10 cellular contexts compared by ENCODE assay signal in the genomic region with DNA sequence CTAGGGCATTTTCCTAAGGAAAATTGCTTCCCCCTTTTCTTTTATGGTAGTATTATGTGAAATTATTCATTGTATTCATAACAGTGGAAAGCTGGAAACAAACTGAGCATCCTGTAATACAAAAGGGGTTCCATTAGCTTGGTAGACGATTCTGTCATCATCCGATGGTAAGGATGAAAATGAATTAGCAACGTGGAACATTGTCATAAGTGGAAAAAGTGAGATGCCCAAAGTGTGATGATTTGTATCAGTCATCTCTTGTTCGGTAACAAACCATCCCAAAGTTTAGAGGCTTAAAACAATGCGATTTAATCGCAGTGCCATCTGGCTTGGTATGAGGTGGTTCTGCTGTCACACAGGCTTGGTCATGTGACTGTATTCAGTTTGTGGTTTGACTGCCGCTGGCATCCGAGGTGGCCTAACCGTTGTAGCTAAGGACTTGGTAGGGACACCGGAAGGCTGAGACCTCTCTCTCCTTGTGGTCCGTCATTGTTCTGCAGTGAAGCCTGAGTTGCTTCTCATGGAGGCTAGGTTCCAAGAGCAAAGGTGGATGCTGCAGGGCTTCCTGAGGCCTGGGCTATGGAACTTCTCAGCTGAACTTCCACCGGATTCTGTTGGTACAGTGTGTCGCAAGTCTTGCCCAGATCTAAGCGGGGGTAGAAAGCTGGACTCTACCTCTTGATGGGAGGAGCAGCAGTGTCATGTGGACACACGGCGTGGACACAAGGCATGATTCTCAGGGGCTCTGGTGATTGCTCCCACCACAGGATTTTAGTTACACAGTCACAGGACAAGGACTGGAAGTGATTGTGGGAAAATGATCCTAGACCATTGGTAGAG. TPM values are rescaled to one million over a fixed set of nuclear protein-coding genes. Genes with fewer than 3 reads are reported as not detected.
DNase-seq lines count a peak whose midpoint lies in the region; ATAC-seq and TF ChIP-seq lines count a peak whose summit lies in the region.
"Had no signal": no experiment of that assay in that cellular context is flagged by ENCODE, and none has a peak within 500 bp of the region (broad histone marks: within the 10 kb centered on the region; RNA-seq: fewer than 3 reads in every experiment).

No MANE protein-coding gene starts in this region.

- ATAC-seq in thoracic aorta (ENCODE audit: insufficient number of reproducible peaks, low FRiP score, low read depth), result no peak
- no peak for ATAC-seq in HG02884 (IDR thresholded peaks at IDR 0.05; ENCODE audit: unreplicated experiment)

- H3K9me3 ChIP-seq in liver (ENCODE audit: control insufficient read depth in 4 of 4, low read length in 3 of 4) (no peaks in the 10 kb centered on the region), thoracic aorta (no peaks in the 10 kb centered on the region), BE2C (no peaks in the 10 kb centered on the region)

- peaks cover 24 to 53% (median 37%) of the 10 kb centered on the region in 4 donors for H3K4me1 ChIP-seq in liver (ENCODE audit: control insufficient read depth in 4 of 4, insufficient read depth in 4 of 4, low read length in 3 of 4)
- peaks cover 76 to 97% of the 10 kb centered on the region in 2 donors for H3K4me1 ChIP-seq in thoracic aorta (ENCODE audit: control insufficient read depth in 1 of 2, low read depth in 2 of 2)
- H3K4me1 ChIP-seq in BE2C, result peaks cover 19% of the 10 kb centered on the region

- DNase-seq in SIG-M5 treated with dmso at 0.1 percent for 504 hours (lab: John Stamatoyannopoulos, UW; ENCODE audit: unreplicated experiment) (peak; percentile 11), SIG-M5 (lab: John Stamatoyannopoulos, UW) (no peak), activated T-cell treated with anti-CD3 and anti-CD28 coated beads for 24 hours (ENCODE audit: low read depth) (peak; percentile 49), thoracic aorta (ENCODE audit: low spot score) (no peak), BE2C (no peak), NCI-H510A treated with DMSO at 0.1 percent for 48 hours (lab: John Stamatoyannopoulos, UW) (no peak)
- DNase-seq: occipital lobe had no signal

- H3K4me3 ChIP-seq in liver (ENCODE audit: low read depth in 1 of 3, low read length in 3 of 3), result no peak overlapping the region
- peak overlapping the region; percentile 2 for H3K4me3 ChIP-seq in thoracic aorta
- H3K4me3 ChIP-seq in BE2C (ENCODE audit: low read depth, low read length), result no peak overlapping the region

- H3K9ac ChIP-seq in liver (ENCODE audit: low read depth in 1 of 2, low read length in 2 of 2), result no peak overlapping the region

- no peaks in the 10 kb centered on the region for H3K36me3 ChIP-seq in liver (ENCODE audit: control insufficient read depth in 4 of 4, insufficient read depth in 3 of 4, low read depth in 1 of 4, low read length in 3 of 4)
- no peaks in the 10 kb centered on the region for H3K36me3 ChIP-seq in thoracic aorta
- no peaks in the 10 kb centered on the region for H3K36me3 ChIP-seq in BE2C

- TF ChIP-seq RAD21 in liver (IDR thresholded peaks at IDR 0.05), result peak in 1 of 2 donors; percentile 55

- 48% methylated on average over 16 of the region's 16 CpGs for WGBS in liver

- H3K27ac ChIP-seq in liver (ENCODE audit: low read depth in 1 of 2, low read length in 2 of 2) (peak overlapping the region; percentile 47 to 65), thoracic aorta (peak overlapping the region; percentile 56 to 76)
- H3K27ac ChIP-seq: 22Rv1 had no signal

- TF ChIP-seq CTCF in liver (IDR thresholded peaks at IDR 0.05; ENCODE audit: low read depth, low read length, missing input control) (no peak), thoracic aorta (IDR thresholded peaks at IDR 0.05) (no peak), BE2C (IDR thresholded peaks at IDR 0.05; ENCODE audit: low read depth, low read length) (no peak)

- H3K27me3 ChIP-seq in liver (ENCODE audit: control insufficient read depth in 4 of 4, insufficient read depth in 4 of 4, low read length in 3 of 4) (no peaks in the 10 kb centered on the region), thoracic aorta (replicated peaks; ENCODE audit: insufficient read depth) (no peaks in the 10 kb centered on the region), BE2C (no peaks in the 10 kb centered on the region)

TF ChIP-seq in liver, 16 proteins besides CTCF, POLR2A, EP300 and RAD21:
- peak; percentile 94 for TF ChIP-seq HNF4A (conservative IDR thresholded peaks at IDR 0.05)
- TF ChIP-seq NR2F2 (IDR thresholded peaks at IDR 0.05), result no peak
- TF ChIP-seq SP1 (IDR thresholded peaks at IDR 0.05), result peak; percentile 92
- TF ChIP-seq RXRA (IDR thresholded peaks at IDR 0.05), result peak; percentile 91 to 92
- no peak for TF ChIP-seq REST (IDR thresholded peaks at IDR 0.05)
- TF ChIP-seq TAF1 (conservative IDR thresholded peaks at IDR 0.05), result no peak
- TF ChIP-seq JUND (IDR thresholded peaks at IDR 0.05), result peak in 1 of 2 donors; percentile 54
- TF ChIP-seq FOXA1 (IDR thresholded peaks at IDR 0.05), result peak; percentile 38
- TF ChIP-seq, protein P1, sequence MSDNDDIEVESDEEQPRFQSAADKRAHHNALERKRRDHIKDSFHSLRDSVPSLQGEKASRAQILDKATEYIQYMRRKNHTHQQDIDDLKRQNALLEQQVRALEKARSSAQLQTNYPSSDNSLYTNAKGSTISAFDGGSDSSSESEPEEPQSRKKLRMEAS (IDR thresholded peaks at IDR 0.05), result peak; percentile 85
- TF ChIP-seq YY1 (IDR thresholded peaks at IDR 0.05), result peak; percentile 86
- TF ChIP-seq, protein P2, sequence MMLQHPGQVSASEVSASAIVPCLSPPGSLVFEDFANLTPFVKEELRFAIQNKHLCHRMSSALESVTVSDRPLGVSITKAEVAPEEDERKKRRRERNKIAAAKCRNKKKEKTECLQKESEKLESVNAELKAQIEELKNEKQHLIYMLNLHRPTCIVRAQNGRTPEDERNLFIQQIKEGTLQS (IDR thresholded peaks at IDR 0.05), result peak; percentile 32
- TF ChIP-seq EGR1 (IDR thresholded peaks at IDR 0.05; ENCODE audit: low read depth in 2 of 2), result peak in 1 of 2 donors; percentile 89
- TF ChIP-seq FOXA2 (IDR thresholded peaks at IDR 0.05), result peak; percentile 70
- peak; percentile 66 for TF ChIP-seq HNF4G (IDR thresholded peaks at IDR 0.05)
- peak in 1 of 2 donors; percentile 67 for TF ChIP-seq GABPA (IDR thresholded peaks at IDR 0.05 in 1 of 2, conservative IDR thresholded peaks at IDR 0.05 in 1 of 2)
- TF ChIP-seq ZBTB33 (IDR thresholded peaks at IDR 0.05), result no peak

RNA-seq across cellular contexts. Expression of gene BCR, which starts 36.2 kb away (rescaled TPM):
- 10 to 100 TPM; 16.4 to 35.6 TPM for total RNA-seq in liver
- 10 to 100 TPM in 1 of 2 donors, 1 to 10 TPM in 1; 7.4 to 20.2 TPM for polyA plus RNA-seq in liver
- total RNA-seq in thoracic aorta, result 100 to 1,000 TPM in 1 of 2 donors, 10 to 100 TPM in 1; 73.2 to 232 TPM
- 59.1 TPM for polyA plus RNA-seq in BE2C (2012; ENCODE audit: insufficient read depth, insufficient read length, low read depth)

Comparison
In these comparisons a context has a peak if more than half of its experiments do, and no peak if none do; other contexts are left out.
1. DNase-seq: peak in SIG-M5 treated with dmso at 0.1 percent for 504 hours (single experiment) and activated T-cell treated with anti-CD3 and anti-CD28 coated beads for 24 hours (single experiment); none in SIG-M5 (single experiment), thoracic aorta (single experiment), BE2C (single experiment) and NCI-H510A treated with DMSO at 0.1 percent for 48 hours (single experiment).